ENCODE assay signal across 14 cellular contexts in genomic region chr9:112699230-112699629, GRCh38. TPM values are rescaled to one million over a fixed set of nuclear protein-coding genes. Genes with fewer than 3 reads are reported as not detected.
A peak's percentile ranks its signal among the peaks of the same experiment; 100 is the strongest.
DNase-seq lines count a peak whose midpoint lies in the region; ATAC-seq and TF ChIP-seq lines count a peak whose summit lies in the region.
"Had no signal": no experiment of that assay in that cellular context is flagged by ENCODE, and none has a peak within 500 bp of the region (broad histone marks: within the 10 kb centered on the region; RNA-seq: fewer than 3 reads in every experiment).

No MANE protein-coding gene starts in this region.

- no peaks in the 10 kb centered on the region for H3K9me3 Mint-ChIP-seq in activated naive CD4-positive, alpha-beta T cell treated with anti-CD3 and anti-CD28 coated beads, Interleukin-2, amount 50 U/mL, for 72 hours
- H3K9me3 Mint-ChIP-seq in activated naive CD4-positive, alpha-beta T cell treated with anti-CD3 and anti-CD28 coated beads for 36 hours, result no peaks in the 10 kb centered on the region
- peaks cover 0 to 2% (median 0%) of the 10 kb centered on the region in 7 donors for H3K9me3 Mint-ChIP-seq in CD14-positive monocyte
- H3K9me3 Mint-ChIP-seq: activated T-cell treated with anti-CD3 and anti-CD28 coated beads, Interleukin-2, amount 50 U/mL, for 24 hours; mesothelial cell of epicardium had no signal

- H3K4me3 ChIP-seq in A673 (ENCODE audit: low read depth, low read length, poor library complexity, severe bottlenecking), result no peak overlapping the region
- H3K4me3 ChIP-seq: cardiac muscle cell, esophagus muscularis mucosa, Peyer's patch had no signal

- no peaks in the 10 kb centered on the region for H3K27me3 ChIP-seq in A673 (replicated peaks; ENCODE audit: insufficient read depth, low read depth, low read length, poor library complexity)
- H3K27me3 ChIP-seq: cardiac muscle cell, esophagus muscularis mucosa, Peyer's patch had no signal

- no peaks in the 10 kb centered on the region for H3K9me3 ChIP-seq in A673 (ENCODE audit: low read depth, low read length, poor library complexity, severe bottlenecking)
- H3K9me3 ChIP-seq: esophagus muscularis mucosa, Peyer's patch had no signal

- no peak overlapping the region for H3K4me3 Mint-ChIP-seq in activated naive CD4-positive, alpha-beta T cell treated with anti-CD3 and anti-CD28 coated beads for 36 hours
- H3K4me3 Mint-ChIP-seq in CD14-positive monocyte, result no peak overlapping the region
- H3K4me3 Mint-ChIP-seq: activated T-cell treated with anti-CD3 and anti-CD28 coated beads, Interleukin-2, amount 50 U/mL, for 24 hours; mesothelial cell of epicardium had no signal

- no peak for DNase-seq in activated naive CD4-positive, alpha-beta T cell treated with anti-CD3 and anti-CD28 coated beads, Interleukin-2, amount 50 U/mL, for 72 hours (ENCODE audit: low spot score in 2 of 2)
- DNase-seq in activated naive CD4-positive, alpha-beta T cell treated with anti-CD3 and anti-CD28 coated beads for 36 hours, result no peak
- DNase-seq in A673 (ENCODE audit: low spot score), result no peak
- no peak for DNase-seq in mesenteric fat pad (ENCODE audit: low spot score)
- DNase-seq in CD14-positive monocyte (ENCODE audit: low spot score), result no peak
- DNase-seq: activated T-cell treated with anti-CD3 and anti-CD28 coated beads, Interleukin-2, amount 50 U/mL, for 24 hours; Peyer's patch; substantia nigra had no signal

- H3K36me3 ChIP-seq in A673 (ENCODE audit: insufficient read depth, low read length, poor library complexity, severe bottlenecking), result no peaks in the 10 kb centered on the region
- H3K36me3 ChIP-seq: cardiac muscle cell had no signal

- H3K36me3 Mint-ChIP-seq in activated naive CD4-positive, alpha-beta T cell treated with anti-CD3 and anti-CD28 coated beads, Interleukin-2, amount 50 U/mL, for 72 hours, result peaks cover 0 to 26% of the 10 kb centered on the region in 2 donors
- H3K36me3 Mint-ChIP-seq in activated naive CD4-positive, alpha-beta T cell treated with anti-CD3 and anti-CD28 coated beads for 36 hours (ENCODE audit: low read depth), result peaks cover 16% of the 10 kb centered on the region
- peaks cover 52 to 74% of the 10 kb centered on the region in 2 donors for H3K36me3 Mint-ChIP-seq in CD14-positive monocyte

- H3K27ac Mint-ChIP-seq in activated naive CD4-positive, alpha-beta T cell treated with anti-CD3 and anti-CD28 coated beads, Interleukin-2, amount 50 U/mL, for 72 hours, result no peak overlapping the region
- H3K27ac Mint-ChIP-seq in activated naive CD4-positive, alpha-beta T cell treated with anti-CD3 and anti-CD28 coated beads for 36 hours, result no peak overlapping the region
- H3K27ac Mint-ChIP-seq in CD14-positive monocyte, result no peak overlapping the region
- H3K27ac Mint-ChIP-seq: activated T-cell treated with anti-CD3 and anti-CD28 coated beads, Interleukin-2, amount 50 U/mL, for 24 hours; mesothelial cell of epicardium had no signal

- H3K4me1 ChIP-seq in A673 (ENCODE audit: insufficient read depth, low read length, poor library complexity, severe bottlenecking), result no peaks in the 10 kb centered on the region
- H3K4me1 ChIP-seq: esophagus muscularis mucosa, Peyer's patch had no signal

- POLR2A ChIA-PET in A673 (lab: Charles Lee; ENCODE audit: low non-redundant PET), result no interaction called here

- BruUV-seq in A673 (replicated peaks; lab: Mats Ljungman, UMichigan), result no TSS peak

- ATAC-seq in activated naive CD4-positive, alpha-beta T cell treated with anti-CD3 and anti-CD28 coated beads, Interleukin-2, amount 50 U/mL, for 72 hours, result peak; percentile 44 to 46
- ATAC-seq in GM21737 (IDR thresholded peaks at IDR 0.05; ENCODE audit: unreplicated experiment), result peak; percentile 62
- ATAC-seq in HG03439 (IDR thresholded peaks at IDR 0.05; ENCODE audit: unreplicated experiment), result peak; percentile 72
- ATAC-seq in HG03025 (IDR thresholded peaks at IDR 0.05; ENCODE audit: low FRiP score, unreplicated experiment), result no peak

- CTCF ChIA-PET in activated naive CD4-positive, alpha-beta T cell treated with anti-CD3 and anti-CD28 coated beads for 36 hours (lab: Charles Lee), result interaction anchor here (0.6 kb wide), 1 partner anchor 39 kb away, joined by 3 read pairs; no protein-coding TSS in a partner anchor
- CTCF ChIA-PET in A673 (lab: Charles Lee), result no interaction called here

- H3K27ac ChIP-seq in A673 (ENCODE audit: low read depth, low read length, poor library complexity, severe bottlenecking), result no peak overlapping the region
- H3K27ac ChIP-seq: cardiac muscle cell, esophagus muscularis mucosa, Peyer's patch had no signal

- intact Hi-C loops in activated naive CD4-positive, alpha-beta T cell treated with anti-CD3 and anti-CD28 coated beads for 36 hours (cut with micrococcal nuclease), result no loop called here
- intact Hi-C loops in A673 (cut with micrococcal nuclease; ENCODE audit: unreplicated experiment) (no loop called here), CD14-positive monocyte (cut with micrococcal nuclease) (no loop called here)

- no peak for TF ChIP-seq CTCF in A673 (conservative IDR thresholded peaks at IDR 0.05; ENCODE audit: low read depth, low read length)
- no peak for TF ChIP-seq CTCF in CD14-positive monocyte (IDR thresholded peaks at IDR 0.05)

- no peaks in the 10 kb centered on the region for H3K27me3 Mint-ChIP-seq in activated naive CD4-positive, alpha-beta T cell treated with anti-CD3 and anti-CD28 coated beads for 36 hours (ENCODE audit: low read depth)
- H3K27me3 Mint-ChIP-seq in CD14-positive monocyte (ENCODE audit: low read depth in 3 of 3), result no peaks in the 10 kb centered on the region
- H3K27me3 Mint-ChIP-seq: activated T-cell treated with anti-CD3 and anti-CD28 coated beads, Interleukin-2, amount 50 U/mL, for 24 hours had no signal

- H3K4me1 Mint-ChIP-seq in activated naive CD4-positive, alpha-beta T cell treated with anti-CD3 and anti-CD28 coated beads for 36 hours (ENCODE audit: low read depth), result peaks cover 28% of the 10 kb centered on the region
- H3K4me1 Mint-ChIP-seq in CD14-positive monocyte, result peaks cover 11% of the 10 kb centered on the region

RNA-seq across cellular contexts. Expression of gene INIP, which starts 18.7 kb away (rescaled TPM):
- total RNA-seq in activated naive CD4-positive, alpha-beta T cell treated with anti-CD3 and anti-CD28 coated beads, Interleukin-2, amount 50 U/mL, for 72 hours, result 10 to 100 TPM; 34.1 to 38.4 TPM
- total RNA-seq in activated naive CD4-positive, alpha-beta T cell treated with anti-CD3 and anti-CD28 coated beads for 36 hours, result 10 to 100 TPM; 31.1 to 33.4 TPM
- 26.6 and 28.9 TPM in 2 replicates for total RNA-seq in A673 (2021)
- total RNA-seq in mesenteric fat pad, result 17.2 TPM
- 10 to 100 TPM; 49.0 to 53.0 TPM for polyA plus RNA-seq in CD14-positive monocyte

RNA-seq across cellular contexts. Expression of gene SNX30, which starts 51.3 kb away (rescaled TPM):
- total RNA-seq in activated naive CD4-positive, alpha-beta T cell treated with anti-CD3 and anti-CD28 coated beads, Interleukin-2, amount 50 U/mL, for 72 hours, result 1 to 10 TPM; 5.6 to 7.9 TPM
- total RNA-seq in activated naive CD4-positive, alpha-beta T cell treated with anti-CD3 and anti-CD28 coated beads for 36 hours, result 1 to 10 TPM; 4.1 to 4.6 TPM
- total RNA-seq in A673 (2021) (6.1 and 6.6 TPM in 2 replicates), mesenteric fat pad (13.9 TPM)
- polyA plus RNA-seq in CD14-positive monocyte, result 10 to 100 TPM; 10.3 to 10.4 TPM
